In genomic region chr13:44867825-44868224, GRCh38 we compare ENCODE assay signal across 15 cellular contexts.
"Had no signal": no experiment of that assay in that cellular context is flagged by ENCODE, and none has a peak within 500 bp of the region (broad histone marks: within the 10 kb centered on the region; RNA-seq: fewer than 3 reads in every experiment).

No MANE protein-coding gene starts in this region.

- ATAC-seq: left colon, T-helper 17 cell had no signal

- DNase-seq: activated CD4-positive, CD25-positive, alpha-beta regulatory T cell treated with anti-CD3 and anti-CD28 coated beads, Interleukin-2, amount 50 U/mL, for 72 hours; activated CD8-positive, alpha-beta memory T cell treated with anti-CD3 and anti-CD28 coated beads for 24 hours; activated effector memory CD4-positive, alpha-beta T cell treated with anti-CD3 and anti-CD28 coated beads, Interleukin-2, amount 50 U/mL, for 16 hours; dorsolateral prefrontal cortex; endodermal cell; left colon; mammary epithelial cell; sigmoid colon; SJCRH30; stimulated activated CD4-positive, alpha-beta T cell treated with anti-CD3 and anti-CD28 coated beads, Interleukin-4, amount 100 ng/mL, for 24 hours; stomach; T-helper 17 cell; upper lobe of left lung had no signal

- H3K4me3 ChIP-seq: dorsolateral prefrontal cortex, sigmoid colon, SJCRH30, stomach, upper lobe of left lung had no signal

- H3K36me3 ChIP-seq: sigmoid colon, SJCRH30, stomach, upper lobe of left lung had no signal

- H3K27ac ChIP-seq: dorsolateral prefrontal cortex, sigmoid colon, SJCRH30, upper lobe of left lung, VCaP had no signal

- H3K9me3 ChIP-seq: sigmoid colon, SJCRH30, stomach, upper lobe of left lung had no signal

- H3K27me3 ChIP-seq: sigmoid colon, SJCRH30, stomach, upper lobe of left lung had no signal

- H3K4me1 ChIP-seq: sigmoid colon, SJCRH30 had no signal

- FAIRE-seq: bronchial epithelial cell had no signal
